Comparison of ENCODE assay signal across 20 cellular contexts in the genomic region with DNA sequence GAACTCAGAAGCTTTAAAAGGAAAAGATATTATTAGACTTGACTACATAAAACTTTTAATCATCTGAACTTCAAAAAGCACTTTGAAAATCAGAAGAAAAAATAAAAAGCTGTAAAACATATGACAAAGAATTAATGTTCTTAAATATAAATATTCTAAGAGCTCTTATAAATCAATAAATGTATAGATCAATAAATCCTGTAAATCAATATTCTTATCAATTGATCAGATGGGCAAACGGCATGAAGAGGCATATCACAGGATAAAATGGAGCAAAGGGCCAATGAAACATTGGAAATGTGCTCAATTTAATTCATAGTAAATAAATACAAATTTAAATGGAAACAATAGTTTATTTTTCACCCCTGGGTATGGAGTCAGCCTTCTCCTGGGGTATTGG.
DNase-seq lines count a peak whose midpoint lies in the region; ATAC-seq and TF ChIP-seq lines count a peak whose summit lies in the region.
"Had no signal": no experiment of that assay in that cellular context is flagged by ENCODE, and none has a peak within 500 bp of the region (broad histone marks: within the 10 kb centered on the region; RNA-seq: fewer than 3 reads in every experiment).

No MANE protein-coding gene starts in this region.

- H4K20me1 ChIP-seq in smooth muscle cell (ENCODE audit: low read depth): no peaks in the 10 kb centered on the region

- no peaks in the 10 kb centered on the region for H3K36me3 Mint-ChIP-seq in activated T-cell treated with anti-CD3 and anti-CD28 coated beads, Interleukin-2, amount 50 U/mL, for 72 hours (ENCODE audit: insufficient read depth in 2 of 2)
- H3K36me3 Mint-ChIP-seq: CD4-positive, CD25-positive, alpha-beta regulatory T cell; IgD-negative memory B cell had no signal

- no peak for ATAC-seq in activated T-cell treated with anti-CD3 and anti-CD28 coated beads, Interleukin-2, amount 50 U/mL, for 72 hours (replicated peaks in 1 of 2)
- no peak for ATAC-seq in HG02970 (IDR thresholded peaks at IDR 0.05; ENCODE audit: low FRiP score, unreplicated experiment)

- no peak overlapping the region for H3K4me3 Mint-ChIP-seq in activated T-cell treated with anti-CD3 and anti-CD28 coated beads, Interleukin-2, amount 50 U/mL, for 72 hours
- H3K4me3 Mint-ChIP-seq: CD4-positive, CD25-positive, alpha-beta regulatory T cell; IgD-negative memory B cell had no signal

- peak overlapping the region; percentile 87 for H2AFZ ChIP-seq in smooth muscle cell (ENCODE audit: low read depth)

- WGBS in smooth muscle cell (ENCODE audit: low lambda C conversion rate): 82% methylated on average over 1 of the region's 1 CpG

- H3K9me3 ChIP-seq in iPS-20b (ENCODE audit: insufficient read depth, low read depth, low read length) (no peaks in the 10 kb centered on the region), smooth muscle cell (replicated peaks; ENCODE audit: low read depth) (no peaks in the 10 kb centered on the region)
- H3K9me3 ChIP-seq: HAP-1, SJCRH30 had no signal

- no peaks in the 10 kb centered on the region for H3F3A ChIP-seq in smooth muscle cell (ENCODE audit: low read depth)

- no peak overlapping the region for H3K4me3 ChIP-seq in iPS-20b (ENCODE audit: low read length)
- no peak overlapping the region for H3K4me3 ChIP-seq in smooth muscle cell
- H3K4me3 ChIP-seq: HAP-1, SJCRH30 had no signal

- H3K9me3 Mint-ChIP-seq in activated T-cell treated with anti-CD3 and anti-CD28 coated beads, Interleukin-2, amount 50 U/mL, for 72 hours: no peaks in the 10 kb centered on the region
- H3K9me3 Mint-ChIP-seq: CD4-positive, CD25-positive, alpha-beta regulatory T cell; HFFc6; IgD-negative memory B cell had no signal

- no peaks in the 10 kb centered on the region for H3K79me2 ChIP-seq in smooth muscle cell (ENCODE audit: low read depth)

- no peaks in the 10 kb centered on the region for H3K4me1 Mint-ChIP-seq in activated T-cell treated with anti-CD3 and anti-CD28 coated beads, Interleukin-2, amount 50 U/mL, for 72 hours (ENCODE audit: low read depth)

- peaks cover 7% of the 10 kb centered on the region for H3K4me1 ChIP-seq in iPS-20b (ENCODE audit: insufficient read depth, low read length)
- peaks cover 8% of the 10 kb centered on the region for H3K4me1 ChIP-seq in smooth muscle cell (ENCODE audit: low read depth)
- H3K4me1 ChIP-seq: SJCRH30 had no signal

- H3K36me3 ChIP-seq in iPS-20b (ENCODE audit: insufficient read depth, low read depth, low read length): no peaks in the 10 kb centered on the region
- H3K36me3 ChIP-seq in smooth muscle cell (ENCODE audit: low read depth): no peaks in the 10 kb centered on the region
- H3K36me3 ChIP-seq: HAP-1, SJCRH30 had no signal

- no peak for TF ChIP-seq CTCF in VCaP (conservative IDR thresholded peaks at IDR 0.05)
- no peak for TF ChIP-seq CTCF in smooth muscle cell (IDR thresholded peaks at IDR 0.05; ENCODE audit: borderline replicate concordance, insufficient read depth, poor library complexity, severe bottlenecking)

- peak overlapping the region; percentile 59 for H3K27ac ChIP-seq in VCaP
- no peak overlapping the region for H3K27ac ChIP-seq in iPS-20b (ENCODE audit: low read length)
- H3K27ac ChIP-seq in smooth muscle cell (ENCODE audit: low read depth): peak overlapping the region; percentile 80
- H3K27ac ChIP-seq: SJCRH30 had no signal

- H3K9ac ChIP-seq in iPS-20b (ENCODE audit: low read depth, low read length) (peak overlapping the region; percentile 19; the same call in 1 of the 2 replicates), smooth muscle cell (ENCODE audit: low read depth) (no peak overlapping the region)

- no peak for DNase-seq in activated T-cell treated with anti-CD3 and anti-CD28 coated beads, Interleukin-2, amount 50 U/mL, for 72 hours
- no peak for DNase-seq in activated T-cell treated with anti-CD3 and anti-CD28 coated beads for 4 hours
- no peak for DNase-seq in smooth muscle cell (lab: John Stamatoyannopoulos, UW; ENCODE audit: unreplicated experiment)
- DNase-seq in stimulated activated CD4-positive, alpha-beta T cell treated with anti-CD3 and anti-CD28 coated beads, Interleukin-1b, Interleukin-23, amount 100 ng/mL, for 48 hours: no peak
- no peak for DNase-seq in HT-29 (ENCODE audit: low spot score)
- DNase-seq: 8988T; CD4-positive, CD25-positive, alpha-beta regulatory T cell; NCI-H1092; NCI-H1417 treated with DMSO at 0.1 percent for 48 hours; NCI-H1694 treated with DMSO at 0.1 percent for 48 hours; NCI-H2081; NCI-H2227 treated with DMSO at 0.1 percent for 48 hours; NCI-H526 treated with DMSO at 0.1 percent for 48 hours; SJCRH30 had no signal

- H3K27me3 ChIP-seq in iPS-20b (ENCODE audit: insufficient read depth, low read length) (no peaks in the 10 kb centered on the region), smooth muscle cell (ENCODE audit: low read depth) (peaks cover 10% of the 10 kb centered on the region)
- H3K27me3 ChIP-seq: SJCRH30 had no signal

- peak overlapping the region; percentile 89 for H3K4me2 ChIP-seq in smooth muscle cell

- peaks cover 32% of the 10 kb centered on the region for H3K27me3 Mint-ChIP-seq in activated T-cell treated with anti-CD3 and anti-CD28 coated beads, Interleukin-2, amount 50 U/mL, for 72 hours (ENCODE audit: low read depth)

- H3K27ac Mint-ChIP-seq in activated T-cell treated with anti-CD3 and anti-CD28 coated beads, Interleukin-2, amount 50 U/mL, for 72 hours: peak overlapping the region; percentile 68
- H3K27ac Mint-ChIP-seq: CD4-positive, CD25-positive, alpha-beta regulatory T cell; IgD-negative memory B cell had no signal
